Comparison of ENCODE assay signal across 1 cellular context in the genomic region with DNA sequence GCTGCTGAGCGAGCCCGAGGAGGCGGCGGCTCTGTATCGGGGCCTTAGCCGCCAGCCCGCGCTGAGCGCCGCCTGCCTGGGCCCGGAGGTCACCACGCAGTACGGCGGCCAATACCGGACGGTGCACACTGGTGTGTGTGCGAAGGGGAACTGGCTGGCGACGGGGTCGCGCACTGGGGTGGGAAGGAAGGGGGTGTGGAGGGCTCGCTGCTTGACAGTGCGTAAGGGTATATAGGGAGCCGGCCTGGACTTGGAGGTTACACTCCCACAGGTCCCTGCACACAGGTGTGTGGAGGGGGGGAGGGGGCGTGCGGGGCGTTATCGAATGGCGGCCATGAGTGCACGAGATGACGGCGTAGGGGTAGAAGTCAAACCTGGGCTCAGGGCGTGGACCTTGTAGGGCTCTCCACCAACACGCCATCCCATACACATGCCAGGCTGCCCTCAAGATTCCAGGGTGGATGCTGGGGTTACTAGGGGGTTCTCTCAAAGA.
A peak's percentile ranks its signal among the peaks of the same experiment; 100 is the strongest.
TF ChIP-seq lines count a peak whose summit lies in the region.

No MANE protein-coding gene starts in this region.

TF ChIP-seq in HepG2, 621 proteins besides CTCF, POLR2A, EP300 and RAD21 (continues in another document):
- TF ChIP-seq KAT7 (CRISPR knock-in tag; IDR thresholded peaks at IDR 0.05; ENCODE audit: borderline replicate concordance): no peak
- TF ChIP-seq KDM5A (IDR thresholded peaks at IDR 0.05; ENCODE audit: borderline replicate concordance, low read length): peak; percentile 82
- TF ChIP-seq SIN3A (IDR thresholded peaks at IDR 0.05; ENCODE audit: borderline replicate concordance, low read depth, low read length): no peak
- TF ChIP-seq MAFK (conservative IDR thresholded peaks at IDR 0.05 in 1 of 2, IDR thresholded peaks at IDR 0.05 in 1 of 2; ENCODE audit: low read length in 2 of 2): no peak
- TF ChIP-seq, protein P1, sequence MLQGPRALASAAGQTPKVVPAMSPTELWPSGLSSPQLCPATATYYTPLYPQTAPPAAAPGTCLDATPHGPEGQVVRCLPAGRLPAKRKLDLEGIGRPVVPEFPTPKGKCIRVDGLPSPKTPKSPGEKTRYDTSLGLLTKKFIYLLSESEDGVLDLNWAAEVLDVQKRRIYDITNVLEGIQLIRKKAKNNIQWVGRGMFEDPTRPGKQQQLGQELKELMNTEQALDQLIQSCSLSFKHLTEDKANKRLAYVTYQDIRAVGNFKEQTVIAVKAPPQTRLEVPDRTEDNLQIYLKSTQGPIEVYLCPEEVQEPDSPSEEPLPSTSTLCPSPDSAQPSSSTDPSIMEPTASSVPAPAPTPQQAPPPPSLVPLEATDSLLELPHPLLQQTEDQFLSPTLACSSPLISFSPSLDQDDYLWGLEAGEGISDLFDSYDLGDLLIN (CRISPR knock-in tag; IDR thresholded peaks at IDR 0.05; ENCODE audit: borderline replicate concordance): no peak
- TF ChIP-seq PAWR (CRISPR knock-in tag; IDR thresholded peaks at IDR 0.05; ENCODE audit: borderline replicate concordance): no peak
- no peak for TF ChIP-seq ZNF343 (CRISPR knock-in tag; IDR thresholded peaks at IDR 0.05)
- TF ChIP-seq, protein P2, sequence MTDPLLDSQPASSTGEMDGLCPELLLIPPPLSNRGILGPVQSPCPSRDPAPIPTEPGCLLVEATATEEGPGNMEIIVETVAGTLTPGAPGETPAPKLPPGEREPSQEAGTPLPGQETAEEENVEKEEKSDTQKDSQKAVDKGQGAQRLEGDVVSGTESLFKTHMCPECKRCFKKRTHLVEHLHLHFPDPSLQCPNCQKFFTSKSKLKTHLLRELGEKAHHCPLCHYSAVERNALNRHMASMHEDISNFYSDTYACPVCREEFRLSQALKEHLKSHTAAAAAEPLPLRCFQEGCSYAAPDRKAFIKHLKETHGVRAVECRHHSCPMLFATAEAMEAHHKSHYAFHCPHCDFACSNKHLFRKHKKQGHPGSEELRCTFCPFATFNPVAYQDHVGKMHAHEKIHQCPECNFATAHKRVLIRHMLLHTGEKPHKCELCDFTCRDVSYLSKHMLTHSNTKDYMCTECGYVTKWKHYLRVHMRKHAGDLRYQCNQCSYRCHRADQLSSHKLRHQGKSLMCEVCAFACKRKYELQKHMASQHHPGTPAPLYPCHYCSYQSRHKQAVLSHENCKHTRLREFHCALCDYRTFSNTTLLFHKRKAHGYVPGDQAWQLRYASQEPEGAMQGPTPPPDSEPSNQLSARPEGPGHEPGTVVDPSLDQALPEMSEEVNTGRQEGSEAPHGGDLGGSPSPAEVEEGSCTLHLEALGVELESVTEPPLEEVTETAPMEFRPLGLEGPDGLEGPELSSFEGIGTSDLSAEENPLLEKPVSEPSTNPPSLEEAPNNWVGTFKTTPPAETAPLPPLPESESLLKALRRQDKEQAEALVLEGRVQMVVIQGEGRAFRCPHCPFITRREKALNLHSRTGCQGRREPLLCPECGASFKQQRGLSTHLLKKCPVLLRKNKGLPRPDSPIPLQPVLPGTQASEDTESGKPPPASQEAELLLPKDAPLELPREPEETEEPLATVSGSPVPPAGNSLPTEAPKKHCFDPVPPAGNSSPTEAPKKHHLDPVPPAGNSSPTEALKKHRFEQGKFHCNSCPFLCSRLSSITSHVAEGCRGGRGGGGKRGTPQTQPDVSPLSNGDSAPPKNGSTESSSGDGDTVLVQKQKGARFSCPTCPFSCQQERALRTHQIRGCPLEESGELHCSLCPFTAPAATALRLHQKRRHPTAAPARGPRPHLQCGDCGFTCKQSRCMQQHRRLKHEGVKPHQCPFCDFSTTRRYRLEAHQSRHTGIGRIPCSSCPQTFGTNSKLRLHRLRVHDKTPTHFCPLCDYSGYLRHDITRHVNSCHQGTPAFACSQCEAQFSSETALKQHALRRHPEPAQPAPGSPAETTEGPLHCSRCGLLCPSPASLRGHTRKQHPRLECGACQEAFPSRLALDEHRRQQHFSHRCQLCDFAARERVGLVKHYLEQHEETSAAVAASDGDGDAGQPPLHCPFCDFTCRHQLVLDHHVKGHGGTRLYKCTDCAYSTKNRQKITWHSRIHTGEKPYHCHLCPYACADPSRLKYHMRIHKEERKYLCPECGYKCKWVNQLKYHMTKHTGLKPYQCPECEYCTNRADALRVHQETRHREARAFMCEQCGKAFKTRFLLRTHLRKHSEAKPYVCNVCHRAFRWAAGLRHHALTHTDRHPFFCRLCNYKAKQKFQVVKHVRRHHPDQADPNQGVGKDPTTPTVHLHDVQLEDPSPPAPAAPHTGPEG (CRISPR knock-in tag; IDR thresholded peaks at IDR 0.05): no peak
- TF ChIP-seq, protein P3, sequence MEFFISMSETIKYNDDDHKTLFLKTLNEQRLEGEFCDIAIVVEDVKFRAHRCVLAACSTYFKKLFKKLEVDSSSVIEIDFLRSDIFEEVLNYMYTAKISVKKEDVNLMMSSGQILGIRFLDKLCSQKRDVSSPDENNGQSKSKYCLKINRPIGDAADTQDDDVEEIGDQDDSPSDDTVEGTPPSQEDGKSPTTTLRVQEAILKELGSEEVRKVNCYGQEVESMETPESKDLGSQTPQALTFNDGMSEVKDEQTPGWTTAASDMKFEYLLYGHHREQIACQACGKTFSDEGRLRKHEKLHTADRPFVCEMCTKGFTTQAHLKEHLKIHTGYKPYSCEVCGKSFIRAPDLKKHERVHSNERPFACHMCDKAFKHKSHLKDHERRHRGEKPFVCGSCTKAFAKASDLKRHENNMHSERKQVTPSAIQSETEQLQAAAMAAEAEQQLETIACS (CRISPR knock-in tag; IDR thresholded peaks at IDR 0.05): peak; percentile 72; the same call in 1 of the 2 replicates
- TF ChIP-seq, protein P4, sequence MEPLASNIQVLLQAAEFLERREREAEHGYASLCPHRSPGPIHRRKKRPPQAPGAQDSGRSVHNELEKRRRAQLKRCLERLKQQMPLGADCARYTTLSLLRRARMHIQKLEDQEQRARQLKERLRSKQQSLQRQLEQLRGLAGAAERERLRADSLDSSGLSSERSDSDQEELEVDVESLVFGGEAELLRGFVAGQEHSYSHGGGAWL (CRISPR knock-in tag; IDR thresholded peaks at IDR 0.05): 0 out of 2 replicates have a peak, but pooled peaks have one; percentile 27
- TF ChIP-seq NAIF1 (CRISPR knock-in tag; IDR thresholded peaks at IDR 0.05; ENCODE audit: borderline replicate concordance): no peak
- 0 out of 2 replicates have a peak, but pooled peaks have one; percentile 26 for TF ChIP-seq DR1 (CRISPR knock-in tag; IDR thresholded peaks at IDR 0.05)
- TF ChIP-seq ZBTB42 (CRISPR knock-in tag; IDR thresholded peaks at IDR 0.05): no peak
- TF ChIP-seq, protein P5, sequence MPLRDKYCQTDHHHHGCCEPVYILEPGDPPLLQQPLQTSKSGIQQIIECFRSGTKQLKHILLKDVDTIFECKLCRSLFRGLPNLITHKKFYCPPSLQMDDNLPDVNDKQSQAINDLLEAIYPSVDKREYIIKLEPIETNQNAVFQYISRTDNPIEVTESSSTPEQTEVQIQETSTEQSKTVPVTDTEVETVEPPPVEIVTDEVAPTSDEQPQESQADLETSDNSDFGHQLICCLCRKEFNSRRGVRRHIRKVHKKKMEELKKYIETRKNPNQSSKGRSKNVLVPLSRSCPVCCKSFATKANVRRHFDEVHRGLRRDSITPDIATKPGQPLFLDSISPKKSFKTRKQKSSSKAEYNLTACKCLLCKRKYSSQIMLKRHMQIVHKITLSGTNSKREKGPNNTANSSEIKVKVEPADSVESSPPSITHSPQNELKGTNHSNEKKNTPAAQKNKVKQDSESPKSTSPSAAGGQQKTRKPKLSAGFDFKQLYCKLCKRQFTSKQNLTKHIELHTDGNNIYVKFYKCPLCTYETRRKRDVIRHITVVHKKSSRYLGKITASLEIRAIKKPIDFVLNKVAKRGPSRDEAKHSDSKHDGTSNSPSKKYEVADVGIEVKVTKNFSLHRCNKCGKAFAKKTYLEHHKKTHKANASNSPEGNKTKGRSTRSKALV (CRISPR knock-in tag; IDR thresholded peaks at IDR 0.05): no peak; the same call in 1 of the 2 replicates
- peak; percentile 41; the same call in 1 of the 2 replicates for TF ChIP-seq GATAD1 (CRISPR knock-in tag; IDR thresholded peaks at IDR 0.05)
- TF ChIP-seq ZNF782 (CRISPR knock-in tag; IDR thresholded peaks at IDR 0.05; ENCODE audit: borderline replicate concordance): 0 out of 2 replicates have a peak, but pooled peaks have one; percentile 12
- TF ChIP-seq PPARG (CRISPR knock-in tag; conservative IDR thresholded peaks at IDR 0.05): no peak
- TF ChIP-seq TMF1 (CRISPR knock-in tag; IDR thresholded peaks at IDR 0.05; ENCODE audit: low read depth): no peak
- TF ChIP-seq ZNF614 (CRISPR knock-in tag; IDR thresholded peaks at IDR 0.05; ENCODE audit: borderline replicate concordance): no peak
- TF ChIP-seq ZNF619 (CRISPR knock-in tag; IDR thresholded peaks at IDR 0.05): no peak
- TF ChIP-seq RFX5 (IDR thresholded peaks at IDR 0.05; ENCODE audit: low read depth, low read length): no peak
- TF ChIP-seq ZSCAN9 (CRISPR knock-in tag; IDR thresholded peaks at IDR 0.05; ENCODE audit: borderline replicate concordance): no peak
- TF ChIP-seq MED1 (CRISPR knock-in tag; IDR thresholded peaks at IDR 0.05): 0 out of 2 replicates have a peak, but pooled peaks have one; percentile 10
- TF ChIP-seq ZNF205 (CRISPR knock-in tag; IDR thresholded peaks at IDR 0.05): no peak
- 0 out of 2 replicates have a peak, but pooled peaks have one; percentile 13 for TF ChIP-seq ZNF569 (CRISPR knock-in tag; IDR thresholded peaks at IDR 0.05; ENCODE audit: borderline replicate concordance)
- 0 out of 2 replicates have a peak, but pooled peaks have one; percentile 5 for TF ChIP-seq GATA4 (IDR thresholded peaks at IDR 0.05; ENCODE audit: borderline replicate concordance, low read depth)
- TF ChIP-seq HNRNPH1 (optimal IDR thresholded peaks at IDR 0.05; ENCODE audit: low read depth, low read length): no peak
- TF ChIP-seq, protein P6, sequence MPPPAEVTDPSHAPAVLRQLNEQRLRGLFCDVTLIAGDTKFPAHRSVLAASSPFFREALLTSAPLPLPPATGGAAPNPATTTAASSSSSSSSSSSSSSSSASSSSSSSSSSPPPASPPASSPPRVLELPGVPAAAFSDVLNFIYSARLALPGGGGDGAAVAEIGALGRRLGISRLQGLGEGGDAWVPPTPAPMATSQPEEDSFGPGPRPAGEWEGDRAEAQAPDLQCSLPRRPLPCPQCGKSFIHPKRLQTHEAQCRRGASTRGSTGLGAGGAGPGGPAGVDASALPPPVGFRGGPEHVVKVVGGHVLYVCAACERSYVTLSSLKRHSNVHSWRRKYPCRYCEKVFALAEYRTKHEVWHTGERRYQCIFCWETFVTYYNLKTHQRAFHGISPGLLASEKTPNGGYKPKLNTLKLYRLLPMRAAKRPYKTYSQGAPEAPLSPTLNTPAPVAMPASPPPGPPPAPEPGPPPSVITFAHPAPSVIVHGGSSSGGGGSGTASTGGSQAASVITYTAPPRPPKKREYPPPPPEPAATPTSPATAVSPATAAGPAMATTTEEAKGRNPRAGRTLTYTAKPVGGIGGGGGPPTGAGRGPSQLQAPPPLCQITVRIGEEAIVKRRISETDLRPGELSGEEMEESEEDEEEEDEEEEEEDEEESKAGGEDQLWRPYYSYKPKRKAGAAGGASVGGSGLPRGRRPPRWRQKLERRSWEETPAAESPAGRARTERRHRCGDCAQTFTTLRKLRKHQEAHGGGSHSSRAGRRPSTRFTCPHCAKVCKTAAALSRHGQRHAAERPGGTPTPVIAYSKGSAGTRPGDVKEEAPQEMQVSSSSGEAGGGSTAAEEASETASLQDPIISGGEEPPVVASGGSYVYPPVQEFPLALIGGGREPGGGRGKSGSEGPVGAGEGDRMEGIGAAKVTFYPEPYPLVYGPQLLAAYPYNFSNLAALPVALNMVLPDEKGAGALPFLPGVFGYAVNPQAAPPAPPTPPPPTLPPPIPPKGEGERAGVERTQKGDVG (CRISPR knock-in tag; IDR thresholded peaks at IDR 0.05; ENCODE audit: borderline replicate concordance): no peak; the same call in 1 of the 2 replicates
- TF ChIP-seq, protein P7, sequence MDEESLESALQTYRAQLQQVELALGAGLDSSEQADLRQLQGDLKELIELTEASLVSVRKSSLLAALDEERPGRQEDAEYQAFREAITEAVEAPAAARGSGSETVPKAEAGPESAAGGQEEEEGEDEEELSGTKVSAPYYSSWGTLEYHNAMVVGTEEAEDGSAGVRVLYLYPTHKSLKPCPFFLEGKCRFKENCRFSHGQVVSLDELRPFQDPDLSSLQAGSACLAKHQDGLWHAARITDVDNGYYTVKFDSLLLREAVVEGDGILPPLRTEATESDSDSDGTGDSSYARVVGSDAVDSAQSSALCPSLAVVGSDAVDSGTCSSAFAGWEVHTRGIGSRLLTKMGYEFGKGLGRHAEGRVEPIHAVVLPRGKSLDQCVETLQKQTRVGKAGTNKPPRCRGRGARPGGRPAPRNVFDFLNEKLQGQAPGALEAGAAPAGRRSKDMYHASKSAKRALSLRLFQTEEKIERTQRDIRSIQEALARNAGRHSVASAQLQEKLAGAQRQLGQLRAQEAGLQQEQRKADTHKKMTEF (CRISPR knock-in tag; IDR thresholded peaks at IDR 0.05): no peak; the same call in 1 of the 2 replicates
- TF ChIP-seq ZFY (CRISPR knock-in tag; IDR thresholded peaks at IDR 0.05): no peak
- TF ChIP-seq, protein P8, sequence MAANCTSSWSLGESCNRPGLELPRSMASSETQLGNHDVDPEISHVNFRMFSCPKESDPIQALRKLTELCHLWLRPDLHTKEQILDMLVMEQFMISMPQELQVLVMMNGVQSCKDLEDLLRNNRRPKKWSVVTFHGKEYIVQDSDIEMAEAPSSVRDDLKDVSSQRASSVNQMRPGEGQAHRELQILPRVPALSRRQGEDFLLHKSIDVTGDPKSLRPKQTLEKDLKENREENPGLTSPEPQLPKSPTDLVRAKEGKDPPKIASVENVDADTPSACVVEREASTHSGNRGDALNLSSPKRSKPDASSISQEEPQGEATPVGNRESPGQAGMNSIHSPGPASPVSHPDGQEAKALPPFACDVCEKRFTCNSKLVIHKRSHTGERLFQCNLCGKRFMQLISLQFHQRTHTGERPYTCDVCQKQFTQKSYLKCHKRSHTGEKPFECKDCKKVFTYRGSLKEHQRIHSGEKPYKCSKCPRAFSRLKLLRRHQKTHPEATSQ (CRISPR knock-in tag; IDR thresholded peaks at IDR 0.05; ENCODE audit: borderline replicate concordance): no peak
- TF ChIP-seq ISL2 (CRISPR knock-in tag; IDR thresholded peaks at IDR 0.05): no peak
